ENCODE assay signal across 8 cellular contexts in the genomic region with DNA sequence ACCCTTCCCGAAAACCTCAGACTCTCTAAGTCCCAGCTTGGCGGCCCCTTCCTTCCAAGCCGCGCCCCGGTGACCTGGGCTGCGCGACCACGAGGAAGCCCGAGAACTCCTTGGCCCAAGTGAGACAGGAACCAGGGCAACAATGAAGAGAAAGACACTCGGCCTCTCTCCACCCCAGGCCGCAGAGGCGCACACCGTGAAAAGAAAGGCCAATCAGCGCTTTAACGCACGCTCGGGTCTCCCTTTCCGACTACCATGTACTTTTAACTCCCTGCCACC.
DNase-seq lines count a peak whose midpoint lies in the region; ATAC-seq, FAIRE-seq and TF ChIP-seq lines count a peak whose summit lies in the region.

No MANE protein-coding gene starts in this region.

- H3K27me3 ChIP-seq in endodermal cell (ENCODE audit: control insufficient read depth, insufficient read depth, low read length, poor library complexity, severe bottlenecking) = peaks cover 51% of the 10 kb centered on the region

- ATAC-seq in GM18511 (IDR thresholded peaks at IDR 0.05; ENCODE audit: unreplicated experiment) (peak; percentile 33), HG02973 (IDR thresholded peaks at IDR 0.05; ENCODE audit: unreplicated experiment) (no peak)

- peaks cover 3% of the 10 kb centered on the region for H3K36me3 Mint-ChIP-seq in IgD-negative memory B cell
- no peaks in the 10 kb centered on the region for H3K36me3 Mint-ChIP-seq in endodermal cell (ENCODE audit: low read depth)
- no peaks in the 10 kb centered on the region for H3K36me3 Mint-ChIP-seq in nephron progenitor cell (ENCODE audit: low read depth)

- DNase-seq in endodermal cell = no peak
- no peak for DNase-seq in nephron progenitor cell
- DNase-seq in NCI-H1930 (lab: John Stamatoyannopoulos, UW) = no peak
- no peak for DNase-seq in stimulated activated CD4-positive, alpha-beta T cell treated with anti-CD3 and anti-CD28 coated beads, Interleukin-15, amount 100 ng/mL, for 24 hours
- DNase-seq in frontal cortex (ENCODE audit: low spot score in 2 of 2) = no peak

- WGBS in endodermal cell (ENCODE audit: insufficient coverage in 1 of 2, insufficient read length in 1 of 2), 2 experiments = 2% methylated on average over 11 to 18 of the region's 18 CpGs

- H3K27ac ChIP-seq in endodermal cell (ENCODE audit: low read depth, low read length) = peak overlapping the region; percentile 93

- no peak for FAIRE-seq in frontal cortex (lab: Jason Lieb, UNC)

- peak overlapping the region in 2 of 3 donors; percentile 77 to 91 for H3K27ac Mint-ChIP-seq in IgD-negative memory B cell
- peak overlapping the region; percentile 97 for H3K27ac Mint-ChIP-seq in endodermal cell
- peak overlapping the region; percentile 99 for H3K27ac Mint-ChIP-seq in nephron progenitor cell

- H3K4me3 Mint-ChIP-seq in IgD-negative memory B cell = peak overlapping the region; percentile 84 to 96 (median 90)
- peak overlapping the region; percentile 88 for H3K4me3 Mint-ChIP-seq in endodermal cell
- peak overlapping the region; percentile 96 for H3K4me3 Mint-ChIP-seq in nephron progenitor cell

- peak overlapping the region; percentile 93 for H3K4me3 ChIP-seq in endodermal cell (ENCODE audit: low read length)

- H3K4me1 ChIP-seq in endodermal cell (ENCODE audit: control insufficient read depth, insufficient read depth, low read length) = no peaks in the 10 kb centered on the region

- peaks cover 62% of the 10 kb centered on the region for H3K27me3 Mint-ChIP-seq in IgD-negative memory B cell
- H3K27me3 Mint-ChIP-seq in endodermal cell (ENCODE audit: insufficient read depth) = peaks cover 64% of the 10 kb centered on the region
- peaks cover 44% of the 10 kb centered on the region for H3K27me3 Mint-ChIP-seq in nephron progenitor cell (ENCODE audit: low read depth, poor library complexity)

- H3K9ac ChIP-seq in endodermal cell (ENCODE audit: extremely low read depth, low read length, poor library complexity, severe bottlenecking) = peak overlapping the region; percentile 94

- H3K9me3 Mint-ChIP-seq in IgD-negative memory B cell (peaks cover 0 to 3% (median 0%) of the 10 kb centered on the region in 3 donors), endodermal cell (no peaks in the 10 kb centered on the region), nephron progenitor cell (no peaks in the 10 kb centered on the region)

- H3K36me3 ChIP-seq in endodermal cell (ENCODE audit: control insufficient read depth, insufficient read depth, low read length) = no peaks in the 10 kb centered on the region

- no peak for TF ChIP-seq CTCF in endodermal cell (conservative IDR thresholded peaks at IDR 0.05)
- TF ChIP-seq CTCF in nephron progenitor cell (IDR thresholded peaks at IDR 0.05) = no peak

- H3K4me1 Mint-ChIP-seq in IgD-negative memory B cell (peaks cover 25 to 42% (median 25%) of the 10 kb centered on the region in 3 donors), endodermal cell (peaks cover 27% of the 10 kb centered on the region), nephron progenitor cell (peaks cover 65% of the 10 kb centered on the region)

- no peaks in the 10 kb centered on the region for H3K9me3 ChIP-seq in endodermal cell (ENCODE audit: control insufficient read depth, low read length)
